Comparison of ENCODE assay signal across 1 cellular context in the genomic region with DNA sequence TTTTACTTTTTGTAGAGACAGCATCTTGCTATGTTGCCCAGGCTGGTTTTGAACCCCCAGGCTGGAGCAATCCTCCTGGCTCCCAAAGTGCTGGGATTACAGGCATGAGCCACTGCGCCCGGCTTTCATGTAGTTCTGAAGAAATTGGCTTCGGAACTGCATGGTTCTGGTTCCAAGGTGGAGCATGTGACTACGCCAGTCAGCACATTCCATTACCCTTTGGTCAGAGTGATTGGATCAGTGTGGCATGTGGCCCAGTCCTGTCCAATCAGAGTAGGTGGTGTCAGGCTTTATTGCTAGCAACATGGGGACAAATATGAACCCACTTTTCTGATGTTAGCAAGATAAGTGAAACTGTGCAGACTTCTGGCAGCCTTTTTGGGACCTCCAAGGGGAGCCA.
TF ChIP-seq lines count a peak whose summit lies in the region.

No MANE protein-coding gene starts in this region.

TF ChIP-seq in Ishikawa, 13 proteins besides CTCF, POLR2A, EP300 and RAD21 (continued from another document):
- TF ChIP-seq, protein P1, sequence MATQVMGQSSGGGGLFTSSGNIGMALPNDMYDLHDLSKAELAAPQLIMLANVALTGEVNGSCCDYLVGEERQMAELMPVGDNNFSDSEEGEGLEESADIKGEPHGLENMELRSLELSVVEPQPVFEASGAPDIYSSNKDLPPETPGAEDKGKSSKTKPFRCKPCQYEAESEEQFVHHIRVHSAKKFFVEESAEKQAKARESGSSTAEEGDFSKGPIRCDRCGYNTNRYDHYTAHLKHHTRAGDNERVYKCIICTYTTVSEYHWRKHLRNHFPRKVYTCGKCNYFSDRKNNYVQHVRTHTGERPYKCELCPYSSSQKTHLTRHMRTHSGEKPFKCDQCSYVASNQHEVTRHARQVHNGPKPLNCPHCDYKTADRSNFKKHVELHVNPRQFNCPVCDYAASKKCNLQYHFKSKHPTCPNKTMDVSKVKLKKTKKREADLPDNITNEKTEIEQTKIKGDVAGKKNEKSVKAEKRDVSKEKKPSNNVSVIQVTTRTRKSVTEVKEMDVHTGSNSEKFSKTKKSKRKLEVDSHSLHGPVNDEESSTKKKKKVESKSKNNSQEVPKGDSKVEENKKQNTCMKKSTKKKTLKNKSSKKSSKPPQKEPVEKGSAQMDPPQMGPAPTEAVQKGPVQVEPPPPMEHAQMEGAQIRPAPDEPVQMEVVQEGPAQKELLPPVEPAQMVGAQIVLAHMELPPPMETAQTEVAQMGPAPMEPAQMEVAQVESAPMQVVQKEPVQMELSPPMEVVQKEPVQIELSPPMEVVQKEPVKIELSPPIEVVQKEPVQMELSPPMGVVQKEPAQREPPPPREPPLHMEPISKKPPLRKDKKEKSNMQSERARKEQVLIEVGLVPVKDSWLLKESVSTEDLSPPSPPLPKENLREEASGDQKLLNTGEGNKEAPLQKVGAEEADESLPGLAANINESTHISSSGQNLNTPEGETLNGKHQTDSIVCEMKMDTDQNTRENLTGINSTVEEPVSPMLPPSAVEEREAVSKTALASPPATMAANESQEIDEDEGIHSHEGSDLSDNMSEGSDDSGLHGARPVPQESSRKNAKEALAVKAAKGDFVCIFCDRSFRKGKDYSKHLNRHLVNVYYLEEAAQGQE (IDR thresholded peaks at IDR 0.05; ENCODE audit: low read depth), result no peak
TF ChIP-seq in Ishikawa: peak in this region for 2.
